In genomic region chr7:92785923-92786322, GRCh38 we compare ENCODE assay signal across 16 cellular contexts. TPM values are rescaled to one million over a fixed set of nuclear protein-coding genes. Genes with fewer than 3 reads are reported as not detected.
A peak's percentile ranks its signal among the peaks of the same experiment; 100 is the strongest.
DNase-seq lines count a peak whose midpoint lies in the region; ATAC-seq and TF ChIP-seq lines count a peak whose summit lies in the region.
"Had no signal": no experiment of that assay in that cellular context is flagged by ENCODE, and none has a peak within 500 bp of the region (broad histone marks: within the 10 kb centered on the region; RNA-seq: fewer than 3 reads in every experiment).

No MANE protein-coding gene starts in this region.

- H3K27ac ChIP-seq in left ventricle myocardium inferior (replicated peaks): peak overlapping the region; percentile 20
- peak overlapping the region; percentile 29 to 42 for H3K27ac ChIP-seq in thoracic aorta
- H3K27ac ChIP-seq: SJCRH30 had no signal

- peaks cover 84% of the 10 kb centered on the region for H3K36me3 Mint-ChIP-seq in activated T-cell treated with anti-CD3 and anti-CD28 coated beads, Interleukin-2, amount 50 U/mL, for 24 hours (ENCODE audit: low read depth)

- no peak overlapping the region for H3K4me3 ChIP-seq in astrocyte of the cerebellum (ENCODE audit: low read depth, low read length)
- no peak overlapping the region for H3K4me3 ChIP-seq in left ventricle myocardium inferior
- no peak overlapping the region for H3K4me3 ChIP-seq in thoracic aorta
- H3K4me3 ChIP-seq: SJCRH30, upper lobe of left lung had no signal

- intact Hi-C loops in left ventricle myocardium inferior (cut with micrococcal nuclease): loop anchor here (10.0 kb wide), 1 partner anchor 71 kb away; no protein-coding TSS in a partner anchor

- no peaks in the 10 kb centered on the region for H3K27me3 Mint-ChIP-seq in activated T-cell treated with anti-CD3 and anti-CD28 coated beads, Interleukin-2, amount 50 U/mL, for 24 hours

- peaks cover 13% of the 10 kb centered on the region for H3K9me3 Mint-ChIP-seq in activated T-cell treated with anti-CD3 and anti-CD28 coated beads, Interleukin-2, amount 50 U/mL, for 24 hours

- H3K4me1 Mint-ChIP-seq in activated T-cell treated with anti-CD3 and anti-CD28 coated beads, Interleukin-2, amount 50 U/mL, for 24 hours (ENCODE audit: low read depth): peaks cover 67% of the 10 kb centered on the region

- H3K27ac Mint-ChIP-seq in activated T-cell treated with anti-CD3 and anti-CD28 coated beads, Interleukin-2, amount 50 U/mL, for 24 hours: peak overlapping the region; percentile 51

- peaks cover 18% of the 10 kb centered on the region for H3K9me3 ChIP-seq in left ventricle myocardium inferior (replicated peaks)
- no peaks in the 10 kb centered on the region for H3K9me3 ChIP-seq in thoracic aorta
- H3K9me3 ChIP-seq: SJCRH30 had no signal

- ATAC-seq in thoracic aorta (ENCODE audit: insufficient number of reproducible peaks, low FRiP score, low read depth) (peak; percentile 50), GM21786 (IDR thresholded peaks at IDR 0.05; ENCODE audit: unreplicated experiment) (no peak)

- no peak for TF ChIP-seq CTCF in astrocyte of the cerebellum (IDR thresholded peaks at IDR 0.05; ENCODE audit: low read depth, low read length, missing control alignments)
- no peak for TF ChIP-seq CTCF in left ventricle myocardium inferior (IDR thresholded peaks at IDR 0.05; ENCODE audit: borderline replicate concordance)
- TF ChIP-seq CTCF in thoracic aorta (IDR thresholded peaks at IDR 0.05): no peak

- H3K27me3 ChIP-seq in left ventricle myocardium inferior (ENCODE audit: low read depth) (no peaks in the 10 kb centered on the region), thoracic aorta (replicated peaks; ENCODE audit: insufficient read depth) (no peaks in the 10 kb centered on the region)
- H3K27me3 ChIP-seq: SJCRH30, upper lobe of left lung had no signal

- peaks cover 5% of the 10 kb centered on the region for H3K36me3 ChIP-seq in left ventricle myocardium inferior
- H3K36me3 ChIP-seq in thoracic aorta: no peaks in the 10 kb centered on the region
- H3K36me3 ChIP-seq: upper lobe of left lung had no signal

- in situ Hi-C loops in astrocyte of the cerebellum (cut with HindIII; ENCODE audit: low sequenced_read_pairs): no loop called here

- DNase-seq in activated T-cell treated with anti-CD3 and anti-CD28 coated beads, Interleukin-2, amount 50 U/mL, for 24 hours: no peak
- DNase-seq in activated T-cell treated with anti-CD3 and anti-CD28 coated beads, Interleukin-2, amount 50 U/mL, for 1 hour: no peak
- peak; percentile 48 for DNase-seq in astrocyte of the cerebellum (ENCODE audit: low read depth)
- DNase-seq in left ventricle myocardium inferior: no peak
- no peak for DNase-seq in thoracic aorta (ENCODE audit: low spot score)
- no peak for DNase-seq in NCI-H1048 (lab: John Stamatoyannopoulos, UW)
- no peak for DNase-seq in activated CD4-positive, alpha-beta T cell treated with anti-CD3 and anti-CD28 coated beads, Interleukin-2, amount 50 U/mL, for 48 hours
- DNase-seq: activated CD4-positive, CD25-positive, alpha-beta regulatory T cell treated with anti-CD3 and anti-CD28 coated beads, Interleukin-2, amount 50 U/mL, for 72 hours; DMS53; immature natural killer cell; Karpas-422; NCI-H345; nucleus accumbens; SJCRH30; upper lobe of left lung had no signal

- H3K4me1 ChIP-seq in left ventricle myocardium inferior: peaks cover 68% of the 10 kb centered on the region
- H3K4me1 ChIP-seq in thoracic aorta (ENCODE audit: control insufficient read depth in 1 of 2, low read depth in 2 of 2): peaks cover 29 to 46% of the 10 kb centered on the region in 2 donors

- H3K4me3 Mint-ChIP-seq in activated T-cell treated with anti-CD3 and anti-CD28 coated beads, Interleukin-2, amount 50 U/mL, for 24 hours: no peak overlapping the region
- H3K4me3 Mint-ChIP-seq: immature natural killer cell had no signal

RNA-seq across cellular contexts. Expression of gene CDK6, which starts 50.5 kb away (rescaled TPM):
- 16.5 TPM for total RNA-seq in left ventricle myocardium inferior
- 10 to 100 TPM; 25.5 to 31.8 TPM for total RNA-seq in thoracic aorta
